In genomic region chr18:74734013-74734444, GRCh38 we compare ENCODE assay signal across 1 cellular context.
TF ChIP-seq lines count a peak whose summit lies in the region.

No MANE protein-coding gene starts in this region.

TF ChIP-seq in HepG2, 621 proteins besides CTCF, POLR2A, EP300 and RAD21 (continued from another document and continues in another):
- TF ChIP-seq ZNF318 (CRISPR knock-in tag; IDR thresholded peaks at IDR 0.05) (no peak), MEIS1 (CRISPR knock-in tag; IDR thresholded peaks at IDR 0.05; ENCODE audit: borderline replicate concordance) (peak; percentile 84), NFYC (CRISPR knock-in tag; IDR thresholded peaks at IDR 0.05) (peak; percentile 21; the same call in 1 of the 2 replicates), REPIN1 (CRISPR knock-in tag; IDR thresholded peaks at IDR 0.05; ENCODE audit: borderline replicate concordance, low read depth) (peak; percentile 64; the same call in 1 of the 2 replicates), ZNF260 (CRISPR knock-in tag; IDR thresholded peaks at IDR 0.05; ENCODE audit: borderline replicate concordance, low read depth) (no peak), ZNF792 (CRISPR knock-in tag; IDR thresholded peaks at IDR 0.05) (no peak; the same call in 1 of the 2 replicates), SP4 (CRISPR knock-in tag; IDR thresholded peaks at IDR 0.05) (peak; percentile 39; the same call in 1 of the 2 replicates), ZMAT3 (CRISPR knock-in tag; conservative IDR thresholded peaks at IDR 0.05) (no peak), RCOR2 (CRISPR knock-in tag; IDR thresholded peaks at IDR 0.05) (peak; percentile 76), HOXD1 (CRISPR knock-in tag; IDR thresholded peaks at IDR 0.05) (no peak), BRCA1 (CRISPR knock-in tag; IDR thresholded peaks at IDR 0.05) (no peak), ZNF775 (CRISPR knock-in tag; IDR thresholded peaks at IDR 0.05; ENCODE audit: borderline replicate concordance) (no peak), KLF15 (CRISPR knock-in tag; IDR thresholded peaks at IDR 0.05; ENCODE audit: borderline replicate concordance) (no peak), SKIL (CRISPR knock-in tag; IDR thresholded peaks at IDR 0.05; ENCODE audit: borderline replicate concordance) (no peak), SMC3 (IDR thresholded peaks at IDR 0.05; ENCODE audit: low read length) (peak; percentile 55), HNF4G (IDR thresholded peaks at IDR 0.05; ENCODE audit: borderline replicate concordance, low read depth, low read length) (peak; percentile 92), HNF4G (CRISPR knock-in tag; IDR thresholded peaks at IDR 0.05; ENCODE audit: borderline replicate concordance, low read depth) (0 out of 2 replicates have a peak, but pooled peaks have one; percentile 57), KDM6A (CRISPR knock-in tag; IDR thresholded peaks at IDR 0.05; ENCODE audit: low read depth) (peak; percentile 86), NFIC (IDR thresholded peaks at IDR 0.05; ENCODE audit: low read length) (peak; percentile 79), ZNF280D (CRISPR knock-in tag; IDR thresholded peaks at IDR 0.05) (no peak), ZFYVE20 (CRISPR knock-in tag; IDR thresholded peaks at IDR 0.05; ENCODE audit: borderline replicate concordance, low read depth) (no peak), NAIF1 (CRISPR knock-in tag; IDR thresholded peaks at IDR 0.05; ENCODE audit: borderline replicate concordance) (no peak), ELK4 (CRISPR knock-in tag; IDR thresholded peaks at IDR 0.05; ENCODE audit: borderline replicate concordance) (no peak), TOE1 (CRISPR knock-in tag; IDR thresholded peaks at IDR 0.05) (no peak), ZBED4 (CRISPR knock-in tag; IDR thresholded peaks at IDR 0.05; ENCODE audit: borderline replicate concordance) (no peak), TRIM22 (IDR thresholded peaks at IDR 0.05) (no peak), RFX1 (IDR thresholded peaks at IDR 0.05) (peak; percentile 73), TEAD2 (CRISPR knock-in tag; IDR thresholded peaks at IDR 0.05) (no peak), ZFP37 (CRISPR knock-in tag; IDR thresholded peaks at IDR 0.05; ENCODE audit: borderline replicate concordance) (peak; percentile 38; the same call in 1 of the 2 replicates), HOMEZ (CRISPR knock-in tag; IDR thresholded peaks at IDR 0.05; ENCODE audit: low read depth) (peak; percentile 93), TBX2 (CRISPR knock-in tag; IDR thresholded peaks at IDR 0.05; ENCODE audit: borderline replicate concordance) (peak; percentile 80; the same call in 1 of the 2 replicates), NFE2L1 (CRISPR knock-in tag; IDR thresholded peaks at IDR 0.05; ENCODE audit: borderline replicate concordance) (no peak)
